In genomic region chr18:21704603-21705364, GRCh38 we compare ENCODE assay signal across 7 cellular contexts. TPM values are rescaled to one million over a fixed set of nuclear protein-coding genes. Genes with fewer than 3 reads are reported as not detected.
A peak's percentile ranks its signal among the peaks of the same experiment; 100 is the strongest.
DNase-seq lines count a peak whose midpoint lies in the region; ATAC-seq, FAIRE-seq and TF ChIP-seq lines count a peak whose summit lies in the region.

Gene ABHD3 (minus strand): TSS chr18:21704774. CDS start chr18:21704665, 109 bp downstream.

- TF ChIP-seq CTCF in astrocyte (IDR thresholded peaks at IDR 0.05; ENCODE audit: insufficient read depth, low read depth, low read length), result no peak
- TF ChIP-seq CTCF in retinal pigment epithelial cell (conservative IDR thresholded peaks at IDR 0.05; ENCODE audit: low read depth, low read length), result peak; percentile 14

- peaks cover 28% of the 10 kb centered on the region for H3K4me1 Mint-ChIP-seq in T-helper 2 cell treated with Interferon-gamma antibody and Interleukin-4, amounts not matched to agents 5 μg/mL and 100 μg/mL, for 36 hours (ENCODE audit: low read depth)
- H3K4me1 Mint-ChIP-seq in astrocyte (ENCODE audit: low read depth, unreplicated experiment), result peaks cover 4% of the 10 kb centered on the region

- peak within 1 kb of the TSS; percentile 86 for H3K4me2 ChIP-seq in astrocyte (ENCODE audit: low read length)

- H3K9me3 Mint-ChIP-seq in T-helper 2 cell treated with Interferon-gamma antibody and Interleukin-4, amounts not matched to agents 5 μg/mL and 100 μg/mL, for 36 hours, result no peaks in the 10 kb centered on the region
- H3K9me3 Mint-ChIP-seq in astrocyte (ENCODE audit: unreplicated experiment), result no peaks in the 10 kb centered on the region

- H3K4me3 Mint-ChIP-seq in T-helper 2 cell treated with Interferon-gamma antibody and Interleukin-4, amounts not matched to agents 5 μg/mL and 100 μg/mL, for 36 hours, result peak within 1 kb of the TSS; percentile 99
- peak within 1 kb of the TSS; percentile 91 for H3K4me3 Mint-ChIP-seq in astrocyte (ENCODE audit: unreplicated experiment)

- H3K36me3 ChIP-seq in astrocyte (ENCODE audit: insufficient read depth, low read length), result no peaks in the 10 kb centered on the region

- H3K4me3 ChIP-seq in astrocyte (ENCODE audit: insufficient read depth, low read depth, low read length) (peak within 1 kb of the TSS; percentile 72), retinal pigment epithelial cell (ENCODE audit: low read length) (peak within 1 kb of the TSS; percentile 79)

- FAIRE-seq in astrocyte (lab: Jason Lieb, UNC), result no peak

- H4K20me1 ChIP-seq in astrocyte (ENCODE audit: insufficient read depth, low read length), result no peaks in the 10 kb centered on the region

- H3K27me3 Mint-ChIP-seq in T-helper 2 cell treated with Interferon-gamma antibody and Interleukin-4, amounts not matched to agents 5 μg/mL and 100 μg/mL, for 36 hours (ENCODE audit: low read depth), result no peaks in the 10 kb centered on the region
- no peaks in the 10 kb centered on the region for H3K27me3 Mint-ChIP-seq in astrocyte (ENCODE audit: low read depth, unreplicated experiment)

- ATAC-seq in GM18499 (IDR thresholded peaks at IDR 0.05; ENCODE audit: insufficient read depth, unreplicated experiment) (peak; percentile 80), HG02938 (IDR thresholded peaks at IDR 0.05; ENCODE audit: unreplicated experiment) (peak; percentile 81)

- H3K9ac ChIP-seq in astrocyte (ENCODE audit: low read length), result peak within 1 kb of the TSS; percentile 79

- no peaks in the 10 kb centered on the region for H3K27me3 ChIP-seq in astrocyte (ENCODE audit: insufficient read depth, low read length)

- peaks cover 5% of the 10 kb centered on the region for H3K4me1 ChIP-seq in astrocyte (ENCODE audit: insufficient read depth, low read length)

- DNase-seq in NCI-H187 (lab: John Stamatoyannopoulos, UW), result peak; percentile 69 to 83
- peak; percentile 92 for DNase-seq in T-helper 2 cell treated with Interferon-gamma antibody and Interleukin-4, amounts not matched to agents 5 μg/mL and 100 μg/mL, for 36 hours (ENCODE audit: low spot score)
- peak; percentile 77 for DNase-seq in astrocyte (ENCODE audit: low read depth)
- DNase-seq in hippocampal formation (lab: John Stamatoyannopoulos, UW), result peak; percentile 69 to 91
- DNase-seq in retinal pigment epithelial cell (ENCODE audit: low read depth), result peak; percentile 67

- peak within 1 kb of the TSS; percentile 98 for H2AFZ ChIP-seq in astrocyte (ENCODE audit: low read depth, low read length)

- peaks cover 26% of the 10 kb centered on the region for H3K36me3 Mint-ChIP-seq in T-helper 2 cell treated with Interferon-gamma antibody and Interleukin-4, amounts not matched to agents 5 μg/mL and 100 μg/mL, for 36 hours (ENCODE audit: low read depth)
- no peaks in the 10 kb centered on the region for H3K36me3 Mint-ChIP-seq in astrocyte (ENCODE audit: low read depth, unreplicated experiment)

- H3K79me2 ChIP-seq in astrocyte (ENCODE audit: insufficient read depth, low read length), result no peaks in the 10 kb centered on the region

- H3K27ac Mint-ChIP-seq in T-helper 2 cell treated with Interferon-gamma antibody and Interleukin-4, amounts not matched to agents 5 μg/mL and 100 μg/mL, for 36 hours, result peak within 1 kb of the TSS; percentile 96
- H3K27ac Mint-ChIP-seq in astrocyte (ENCODE audit: unreplicated experiment), result peak within 1 kb of the TSS; percentile 77

- H3K9me3 ChIP-seq in astrocyte (ENCODE audit: insufficient read depth, low read depth, low read length), result no peaks in the 10 kb centered on the region

- peak within 1 kb of the TSS; percentile 33 for H3K27ac ChIP-seq in astrocyte (ENCODE audit: low read depth, low read length)

RNA-seq across cellular contexts. Expression of gene ABHD3, which starts in this region (rescaled TPM):
- 5.1 and 6.4 TPM in 2 replicates for total RNA-seq in astrocyte

Comparison
In these comparisons a context has a peak if more than half of its experiments do, and no peak if none do; other contexts are left out.
1. Peak in every context shown above with its lines: DNase-seq, ATAC-seq, H3K4me3 ChIP-seq and H3K27ac ChIP-seq.